26 cellular contexts compared by ENCODE assay signal in genomic region chr5:107915413-107915812, GRCh38.
DNase-seq lines count a peak whose midpoint lies in the region; ATAC-seq and TF ChIP-seq lines count a peak whose summit lies in the region.
"Had no signal": no experiment of that assay in that cellular context is flagged by ENCODE, and none has a peak within 500 bp of the region (broad histone marks: within the 10 kb centered on the region; RNA-seq: fewer than 3 reads in every experiment).

No MANE protein-coding gene starts in this region.

- ATAC-seq in GM21390 (IDR thresholded peaks at IDR 0.05; ENCODE audit: unreplicated experiment): no peak
- ATAC-seq: activated CD4-positive, alpha-beta T cell treated with anti-CD3 and anti-CD28 coated beads for 36 hours; activated T-cell treated with anti-CD3 and anti-CD28 coated beads, Interleukin-2, amount 50 U/mL, for 4 hours; left lung; psoas muscle had no signal

- H3K9me2 ChIP-seq in GM23248 (ENCODE audit: insufficient read depth): no peaks in the 10 kb centered on the region

- TF ChIP-seq CTCF in foreskin fibroblast (IDR thresholded peaks at IDR 0.05; ENCODE audit: low read depth, low read length): no peak

- H4K20me1 ChIP-seq in GM23248 (ENCODE audit: insufficient read depth): no peaks in the 10 kb centered on the region

- H3K36me3 Mint-ChIP-seq in activated T-helper 1 cell treated with anti-CD3 and anti-CD28 coated beads, Interleukin-12 subunit alpha, Interleukin-12 subunit beta, Interleukin-2, Interleukin-4 antibody, amounts not matched to agents 30 ng/mL and 10 ng/mL and 1 ng/mL, durations not matched to agents 14 hours and 24 hours and 36 hours (ENCODE audit: low read depth): peaks cover 5% of the 10 kb centered on the region
- H3K36me3 Mint-ChIP-seq: type B pancreatic cell had no signal

- H3K9ac ChIP-seq in GM23248: no peak overlapping the region
- no peak overlapping the region for H3K9ac ChIP-seq in adipocyte (ENCODE audit: low read length)
- H3K9ac ChIP-seq: KMS-11 had no signal

- H3K9me3 Mint-ChIP-seq in activated T-helper 1 cell treated with anti-CD3 and anti-CD28 coated beads, Interleukin-12 subunit alpha, Interleukin-12 subunit beta, Interleukin-2, Interleukin-4 antibody, amounts not matched to agents 30 ng/mL and 10 ng/mL and 1 ng/mL, durations not matched to agents 14 hours and 24 hours and 36 hours: peaks cover 4% of the 10 kb centered on the region
- H3K9me3 Mint-ChIP-seq: activated naive CD4-positive, alpha-beta T cell treated with anti-CD3 and anti-CD28 coated beads for 36 hours; activated T-cell treated with anti-CD3 and anti-CD28 coated beads, Interleukin-2, amount 50 U/mL, for 4 hours; CD4-positive, alpha-beta memory T cell; naive B cell; type B pancreatic cell had no signal

- peaks cover 52% of the 10 kb centered on the region for H3K4me1 Mint-ChIP-seq in activated T-helper 1 cell treated with anti-CD3 and anti-CD28 coated beads, Interleukin-12 subunit alpha, Interleukin-12 subunit beta, Interleukin-2, Interleukin-4 antibody, amounts not matched to agents 30 ng/mL and 10 ng/mL and 1 ng/mL, durations not matched to agents 14 hours and 24 hours and 36 hours (ENCODE audit: low read depth)
- H3K4me1 Mint-ChIP-seq: naive B cell had no signal

- no peak overlapping the region for H3K4me3 Mint-ChIP-seq in activated T-helper 1 cell treated with anti-CD3 and anti-CD28 coated beads, Interleukin-12 subunit alpha, Interleukin-12 subunit beta, Interleukin-2, Interleukin-4 antibody, amounts not matched to agents 30 ng/mL and 10 ng/mL and 1 ng/mL, durations not matched to agents 14 hours and 24 hours and 36 hours
- H3K4me3 Mint-ChIP-seq: activated CD4-positive, alpha-beta T cell treated with anti-CD3 and anti-CD28 coated beads for 36 hours; activated naive CD4-positive, alpha-beta T cell treated with anti-CD3 and anti-CD28 coated beads for 36 hours; activated T-cell treated with anti-CD3 and anti-CD28 coated beads, Interleukin-2, amount 50 U/mL, for 4 hours; CD4-positive, alpha-beta memory T cell; naive B cell; type B pancreatic cell had no signal

- no peaks in the 10 kb centered on the region for H3K27me3 ChIP-seq in GM23248 (replicated peaks; ENCODE audit: insufficient read depth)
- H3K27me3 ChIP-seq in adipocyte (replicated peaks; ENCODE audit: control insufficient read depth, insufficient read depth, low read length): no peaks in the 10 kb centered on the region
- H3K27me3 ChIP-seq: ascending aorta, left lung had no signal

- no peaks in the 10 kb centered on the region for H3K79me2 ChIP-seq in GM23248 (ENCODE audit: insufficient read depth)

- H3K9me3 ChIP-seq in GM23248 (ENCODE audit: low read depth) (no peaks in the 10 kb centered on the region), adipocyte (ENCODE audit: control insufficient read depth, low read length) (no peaks in the 10 kb centered on the region)
- H3K9me3 ChIP-seq: ascending aorta, left lung, psoas muscle had no signal

- WGBS in GM23248 (ENCODE audit: low coverage in 1 of 2, low lambda C conversion rate in 2 of 2, missing lambda C conversion rate in 2 of 2), 2 experiments: 59 to 63% methylated on average over 4 of the region's 4 CpGs

- no peak overlapping the region for H3K4me2 ChIP-seq in GM23248 (ENCODE audit: unreplicated experiment)
- H3K4me2 ChIP-seq: KMS-11 had no signal

- H3K4me1 ChIP-seq in GM23248 (ENCODE audit: insufficient read depth) (peaks cover 14% of the 10 kb centered on the region), adipocyte (ENCODE audit: control insufficient read depth, insufficient read depth, low read length) (peaks cover 21% of the 10 kb centered on the region)
- H3K4me1 ChIP-seq: ascending aorta, left lung, psoas muscle had no signal

- H3F3A ChIP-seq in GM23248 (ENCODE audit: insufficient read depth): peaks cover 6% of the 10 kb centered on the region; the same call in 1 of the 2 replicates

- DNase-seq in GM23248 (peak; percentile 30), MV-4-11 (lab: John Stamatoyannopoulos, UW) (peak; percentile 71), adipocyte (ENCODE audit: low read depth) (peak; percentile 73), foreskin fibroblast (peak; percentile 14 to 31), OCI-M2 (lab: John Stamatoyannopoulos, UW; ENCODE audit: unreplicated experiment) (no peak), NCI-H2029 treated with DMSO at 0.1 percent for 48 hours (lab: John Stamatoyannopoulos, UW) (no peak)
- no peak for DNase-seq in activated T-helper 1 cell treated with anti-CD3 and anti-CD28 coated beads, Interleukin-12 subunit alpha, Interleukin-12 subunit beta, Interleukin-2, Interleukin-4 antibody, amounts not matched to agents 30 ng/mL and 10 ng/mL and 1 ng/mL, durations not matched to agents 14 hours and 24 hours and 36 hours (ENCODE audit: low spot score)
- DNase-seq: activated CD4-positive, alpha-beta T cell treated with anti-CD3 and anti-CD28 coated beads for 36 hours; activated naive CD4-positive, alpha-beta T cell treated with anti-CD3 and anti-CD28 coated beads for 36 hours; activated T-cell treated with anti-CD3 and anti-CD28 coated beads, Interleukin-2, amount 50 U/mL, for 4 hours; caudate nucleus; CD4-positive, alpha-beta memory T cell; dermis blood vessel endothelial cell; DMS53; foreskin melanocyte; GF-D8; left lung; naive B cell; NCI-H2081 treated with DMSO at 0.1 percent for 48 hours; NCI-H446 treated with DMSO at 0.1 percent for 48 hours; nucleus accumbens; psoas muscle had no signal

- in situ Hi-C loops in GM23248 (cut with MboI): no loop called here

- H3K27ac ChIP-seq in GM23248: no peak overlapping the region
- H3K27ac ChIP-seq: ascending aorta, KMS-11, left lung, psoas muscle had no signal

- H3K36me3 ChIP-seq in GM23248 (ENCODE audit: low read depth) (no peaks in the 10 kb centered on the region), adipocyte (ENCODE audit: control insufficient read depth, insufficient read depth, low read length, severe bottlenecking) (no peaks in the 10 kb centered on the region)
- H3K36me3 ChIP-seq: ascending aorta, left lung had no signal

- no peak overlapping the region for H3K27ac Mint-ChIP-seq in activated T-helper 1 cell treated with anti-CD3 and anti-CD28 coated beads, Interleukin-12 subunit alpha, Interleukin-12 subunit beta, Interleukin-2, Interleukin-4 antibody, amounts not matched to agents 30 ng/mL and 10 ng/mL and 1 ng/mL, durations not matched to agents 14 hours and 24 hours and 36 hours
- H3K27ac Mint-ChIP-seq: activated CD4-positive, alpha-beta T cell treated with anti-CD3 and anti-CD28 coated beads for 36 hours; activated naive CD4-positive, alpha-beta T cell treated with anti-CD3 and anti-CD28 coated beads for 36 hours; CD4-positive, alpha-beta memory T cell; type B pancreatic cell had no signal

- H2AFZ ChIP-seq in GM23248: no peak overlapping the region

- intact Hi-C loops in activated T-helper 1 cell treated with anti-CD3 and anti-CD28 coated beads, Interleukin-12 subunit alpha, Interleukin-12 subunit beta, Interleukin-2, Interleukin-4 antibody, amounts not matched to agents 30 ng/mL and 10 ng/mL and 1 ng/mL, durations not matched to agents 14 hours and 24 hours and 36 hours (cut with micrococcal nuclease): loop anchor here (5.0 to 10.0 kb wide), 2 partner anchors 87 to 431 kb away; no protein-coding TSS in a partner anchor

- no peak overlapping the region for H3K4me3 ChIP-seq in GM23248
- no peak overlapping the region for H3K4me3 ChIP-seq in adipocyte (ENCODE audit: low read length)
- no peak overlapping the region for H3K4me3 ChIP-seq in foreskin fibroblast (ENCODE audit: low read depth in 1 of 2, low read length in 2 of 2)
- H3K4me3 ChIP-seq: ascending aorta, left lung, psoas muscle had no signal

- H3K27me3 Mint-ChIP-seq in activated T-helper 1 cell treated with anti-CD3 and anti-CD28 coated beads, Interleukin-12 subunit alpha, Interleukin-12 subunit beta, Interleukin-2, Interleukin-4 antibody, amounts not matched to agents 30 ng/mL and 10 ng/mL and 1 ng/mL, durations not matched to agents 14 hours and 24 hours and 36 hours (ENCODE audit: insufficient read depth): no peaks in the 10 kb centered on the region
- H3K27me3 Mint-ChIP-seq: activated CD4-positive, alpha-beta T cell treated with anti-CD3 and anti-CD28 coated beads for 36 hours; CD4-positive, alpha-beta memory T cell; naive B cell had no signal

Comparison
In these comparisons a context has a peak if more than half of its experiments do, and no peak if none do; other contexts are left out.
1. DNase-seq: peak in GM23248 (single experiment), MV-4-11 (single experiment), adipocyte (single experiment) and foreskin fibroblast (2 of 2); none in OCI-M2 (single experiment), NCI-H2029 treated with DMSO at 0.1 percent for 48 hours (single experiment) and activated T-helper 1 cell treated with anti-CD3 and anti-CD28 coated beads, Interleukin-12 subunit alpha, Interleukin-12 subunit beta, Interleukin-2, Interleukin-4 antibody, amounts not matched to agents 30 ng/mL and 10 ng/mL and 1 ng/mL, durations not matched to agents 14 hours and 24 hours and 36 hours (single experiment).